ENCODE assay signal across 9 cellular contexts in the genomic region with DNA sequence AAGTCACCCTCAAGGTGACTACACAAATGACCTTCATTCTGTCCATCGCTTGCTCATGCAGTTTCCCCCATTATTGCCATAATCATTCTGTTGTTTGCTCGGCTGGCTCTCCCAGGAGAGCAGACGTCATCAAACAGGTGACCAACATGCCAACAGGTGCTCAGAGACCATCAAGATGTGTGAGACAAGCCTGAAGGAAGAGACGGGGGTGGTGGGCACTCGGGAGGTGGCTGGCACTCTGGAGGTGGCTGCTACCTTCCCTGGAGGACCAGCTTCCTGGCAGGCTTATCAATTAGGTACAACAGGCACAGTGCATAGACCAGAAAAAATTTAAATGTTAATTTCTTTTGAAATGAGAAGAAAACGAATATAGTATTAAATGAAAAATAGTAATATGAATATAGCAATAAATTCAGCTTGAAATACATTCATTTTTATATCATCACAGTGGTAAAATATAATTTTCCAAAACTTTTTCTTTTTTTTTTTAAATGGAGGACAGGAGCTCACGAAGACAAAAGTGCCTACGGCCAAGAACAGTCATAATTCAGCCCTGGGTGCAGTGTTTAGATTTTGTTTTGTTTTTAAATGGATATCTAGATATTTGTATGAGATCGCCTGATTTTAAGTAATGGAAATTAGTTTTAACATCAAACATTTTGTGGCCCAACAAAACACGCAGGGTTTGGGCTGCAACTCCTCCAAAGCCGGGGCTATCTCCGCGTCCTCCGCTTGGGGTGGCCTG. TPM values are rescaled to one million over a fixed set of nuclear protein-coding genes. Genes with fewer than 3 reads are reported as not detected.
A peak's percentile ranks its signal among the peaks of the same experiment; 100 is the strongest.
DNase-seq lines count a peak whose midpoint lies in the region; ATAC-seq and TF ChIP-seq lines count a peak whose summit lies in the region.
"Had no signal": no experiment of that assay in that cellular context is flagged by ENCODE, and none has a peak within 500 bp of the region (broad histone marks: within the 10 kb centered on the region; RNA-seq: fewer than 3 reads in every experiment).

No MANE protein-coding gene starts in this region.

- H3K27ac Mint-ChIP-seq in naive thymus-derived CD8-positive, alpha-beta T cell, result peak overlapping the region; percentile 67 to 100 (median 87)

- CTCF ChIA-PET in PC-3 (lab: Charles Lee), result interaction anchor here (0.7 kb wide), 1 partner anchor 764 kb away, joined by 3 read pairs; no protein-coding TSS in a partner anchor

- H3K4me1 Mint-ChIP-seq in naive thymus-derived CD8-positive, alpha-beta T cell, result peaks cover 12 to 20% (median 17%) of the 10 kb centered on the region in 4 donors

- H3K9ac ChIP-seq in PC-3 (ENCODE audit: low read length) (peak overlapping the region; percentile 93), duodenal mucosa (ENCODE audit: low read depth in 1 of 2, low read length in 2 of 2) (peak overlapping the region; percentile 52 to 61)

- H3K4me2 ChIP-seq in PC-3 (ENCODE audit: low read length), result peak overlapping the region; percentile 95

- no peaks in the 10 kb centered on the region for H3F3A ChIP-seq in PC-3 (ENCODE audit: low read length, unreplicated experiment)

- H3K79me2 ChIP-seq in PC-3 (ENCODE audit: low read length), result no peaks in the 10 kb centered on the region

- peak overlapping the region; percentile 64 to 93 (median 78) for H3K4me3 Mint-ChIP-seq in naive thymus-derived CD8-positive, alpha-beta T cell

- H3K36me3 ChIP-seq in cardiac muscle cell (no peaks in the 10 kb centered on the region), PC-3 (ENCODE audit: low read depth, low read length) (no peaks in the 10 kb centered on the region), duodenal mucosa (ENCODE audit: control insufficient read depth in 1 of 2, insufficient read depth in 2 of 2, low read length in 2 of 2) (no peaks in the 10 kb centered on the region)

- intact Hi-C loops in left cardiac atrium (cut with DNase I), result no loop called here
- intact Hi-C loops in PC-3 (cut with micrococcal nuclease), result no loop called here

- H3K27me3 ChIP-seq in cardiac muscle cell, result no peaks in the 10 kb centered on the region
- no peaks in the 10 kb centered on the region for H3K27me3 ChIP-seq in PC-3 (ENCODE audit: low read length)
- peaks cover 0 to 3% of the 10 kb centered on the region in 2 donors for H3K27me3 ChIP-seq in duodenal mucosa (ENCODE audit: control insufficient read depth in 1 of 2, insufficient read depth in 2 of 2, low read length in 2 of 2)

- TF ChIP-seq CTCF in cardiac muscle cell (IDR thresholded peaks at IDR 0.05; ENCODE audit: low read depth, low read length) (no peak), PC-3 (conservative IDR thresholded peaks at IDR 0.05; ENCODE audit: low read depth, low read length) (no peak; the same call in 1 of the 2 replicates)

- H3K9me3 Mint-ChIP-seq in naive thymus-derived CD8-positive, alpha-beta T cell, result peaks cover 0 to 6% (median 0%) of the 10 kb centered on the region in 9 donors

- no peaks in the 10 kb centered on the region for H3K9me2 ChIP-seq in PC-3 (replicated peaks; ENCODE audit: low read length)

- H3K27ac ChIP-seq in cardiac muscle cell, result peak overlapping the region; percentile 98
- peak overlapping the region; percentile 89 for H3K27ac ChIP-seq in PC-3 (ENCODE audit: low read length)
- peak overlapping the region; percentile 99 for H3K27ac ChIP-seq in duodenal mucosa (ENCODE audit: low read depth, low read length)

- H2AFZ ChIP-seq in PC-3 (ENCODE audit: low read length), result peak overlapping the region; percentile 71

- POLR2A ChIA-PET in PC-3 (lab: Charles Lee; ENCODE audit: unreplicated experiment), result interaction anchor here (1.4 kb wide), 1 partner anchor 9 kb away, joined by 4 read pairs; no protein-coding TSS in a partner anchor
- POLR2A ChIA-PET in naive thymus-derived CD8-positive, alpha-beta T cell (lab: Charles Lee), result interaction anchor here (0.8 to 3.7 kb wide), 12 partner anchors 9 to 1429 kb away, joined by 3 to 41 read pairs (median 8); a partner anchor contains a TSS

- peaks cover 0 to 4% (median 0%) of the 10 kb centered on the region in 3 donors for H3K36me3 Mint-ChIP-seq in naive thymus-derived CD8-positive, alpha-beta T cell

- TSS peak; percentile 80 for BruUV-seq in PC-3 (replicated peaks; lab: Mats Ljungman, UMichigan)

- peaks cover 0 to 2% (median 0%) of the 10 kb centered on the region in 5 donors for H3K27me3 Mint-ChIP-seq in naive thymus-derived CD8-positive, alpha-beta T cell

- DNase-seq in cardiac muscle cell (ENCODE audit: low read depth in 1 of 2, low spot score in 1 of 2), result no peak
- DNase-seq in left cardiac atrium, result no peak
- DNase-seq in PC-3, result no peak
- DNase-seq in naive thymus-derived CD8-positive, alpha-beta T cell, result no peak
- DNase-seq in AG08396 (ENCODE audit: low spot score), result no peak

- no peaks in the 10 kb centered on the region for H3K9me3 ChIP-seq in cardiac muscle cell (ENCODE audit: low read depth)
- H3K9me3 ChIP-seq in PC-3 (ENCODE audit: low read length), result no peaks in the 10 kb centered on the region
- H3K9me3 ChIP-seq in duodenal mucosa (ENCODE audit: control insufficient read depth in 1 of 2, low read length in 2 of 2), result no peaks in the 10 kb centered on the region

- H3K4me3 ChIP-seq in cardiac muscle cell, result peak overlapping the region; percentile 49
- H3K4me3 ChIP-seq in PC-3 (ENCODE audit: low read length), result peak overlapping the region; percentile 81
- peak overlapping the region; percentile 56 to 58 for H3K4me3 ChIP-seq in duodenal mucosa (ENCODE audit: low read depth in 1 of 2, low read length in 2 of 2)

- no peaks in the 10 kb centered on the region for H4K20me1 ChIP-seq in PC-3 (ENCODE audit: low read length)

- H3K4me1 ChIP-seq in cardiac muscle cell (ENCODE audit: low read depth) (peaks cover 7% of the 10 kb centered on the region), PC-3 (ENCODE audit: insufficient read depth, low read length) (peaks cover 16% of the 10 kb centered on the region), duodenal mucosa (ENCODE audit: control insufficient read depth in 1 of 2, insufficient read depth in 2 of 2, low read length in 2 of 2) (peaks cover 14% of the 10 kb centered on the region in 2 donors)

- ATAC-seq in left cardiac atrium (no peak), PC-3 (no peak), GM19351 (IDR thresholded peaks at IDR 0.05; ENCODE audit: unreplicated experiment) (no peak), GM18868 (IDR thresholded peaks at IDR 0.05; ENCODE audit: unreplicated experiment) (no peak)
- no peak for ATAC-seq in naive thymus-derived CD8-positive, alpha-beta T cell

RNA-seq across cellular contexts. Expression of a gene that starts 16.9 kb away (rescaled TPM):
- total RNA-seq in cardiac muscle cell (0.30 and 0.39 TPM in 2 replicates), left cardiac atrium (1 to 10 TPM; 2.5 to 3.4 TPM), PC-3 (2014; rRNA removed) (not detected in 2 replicates)
- polyA plus RNA-seq in cardiac muscle cell, result 0.43 and 0.79 TPM in 2 replicates
- total RNA-seq in naive thymus-derived CD8-positive, alpha-beta T cell, result under 1 TPM; 0.31 to 0.80 TPM
- polyA plus RNA-seq in naive thymus-derived CD8-positive, alpha-beta T cell, result under 1 TPM; 0.25 to 0.80 (median 0.47) TPM
- total RNA-seq: glomerular endothelial cell had no signal

RNA-seq across cellular contexts. Expression of a gene that starts 45.4 kb away (rescaled TPM):
- total RNA-seq in cardiac muscle cell (0.48 TPM in 1 of 2 replicates, not detected in the other), left cardiac atrium (under 1 TPM; 0.37 to 0.53 TPM), PC-3 (2014; rRNA removed) (not detected in 2 replicates)
- polyA plus RNA-seq in cardiac muscle cell, result 0.12 and 0.15 TPM in 2 replicates
- total RNA-seq in naive thymus-derived CD8-positive, alpha-beta T cell, result under 1 TPM in 1 of 2 experiments, not detected in 1; 0.22 TPM
- under 1 TPM in 2 of 3 donors, not detected in 1; 0.20 to 0.22 TPM for polyA plus RNA-seq in naive thymus-derived CD8-positive, alpha-beta T cell
- total RNA-seq: glomerular endothelial cell had no signal
